In the genomic region with DNA sequence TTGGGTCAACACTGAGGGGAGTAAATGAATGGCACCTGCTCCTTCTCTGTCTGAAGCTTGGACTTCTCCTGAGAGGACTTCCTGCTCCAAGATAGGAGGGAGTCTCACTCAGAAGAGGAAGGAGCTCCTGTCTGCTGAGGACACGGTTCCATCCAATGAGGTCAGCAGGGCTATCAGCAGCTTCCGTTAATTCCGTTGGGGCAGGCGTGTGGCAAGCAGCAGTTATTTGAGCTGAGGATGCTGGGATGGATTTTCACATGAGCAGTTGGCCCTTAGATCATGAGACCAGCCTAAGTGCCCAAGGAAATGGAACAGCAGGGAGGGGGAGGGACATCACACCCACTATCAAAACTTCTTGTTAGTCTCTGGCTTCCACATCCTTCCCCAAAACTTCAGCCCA, we compare ENCODE assay signal across 2 cellular contexts.
A peak's percentile ranks its signal among the peaks of the same experiment; 100 is the strongest.
TF ChIP-seq lines count a peak whose summit lies in the region.

No MANE protein-coding gene starts in this region.

TF ChIP-seq in liver, 16 proteins besides CTCF, POLR2A, EP300 and RAD21:
- no peak for TF ChIP-seq JUND (IDR thresholded peaks at IDR 0.05)
- TF ChIP-seq NR2F2 (IDR thresholded peaks at IDR 0.05) = peak; percentile 19
- no peak for TF ChIP-seq YY1 (IDR thresholded peaks at IDR 0.05)

TF ChIP-seq in HepG2, 621 proteins besides CTCF, POLR2A, EP300 and RAD21:
- TF ChIP-seq, protein P1, sequence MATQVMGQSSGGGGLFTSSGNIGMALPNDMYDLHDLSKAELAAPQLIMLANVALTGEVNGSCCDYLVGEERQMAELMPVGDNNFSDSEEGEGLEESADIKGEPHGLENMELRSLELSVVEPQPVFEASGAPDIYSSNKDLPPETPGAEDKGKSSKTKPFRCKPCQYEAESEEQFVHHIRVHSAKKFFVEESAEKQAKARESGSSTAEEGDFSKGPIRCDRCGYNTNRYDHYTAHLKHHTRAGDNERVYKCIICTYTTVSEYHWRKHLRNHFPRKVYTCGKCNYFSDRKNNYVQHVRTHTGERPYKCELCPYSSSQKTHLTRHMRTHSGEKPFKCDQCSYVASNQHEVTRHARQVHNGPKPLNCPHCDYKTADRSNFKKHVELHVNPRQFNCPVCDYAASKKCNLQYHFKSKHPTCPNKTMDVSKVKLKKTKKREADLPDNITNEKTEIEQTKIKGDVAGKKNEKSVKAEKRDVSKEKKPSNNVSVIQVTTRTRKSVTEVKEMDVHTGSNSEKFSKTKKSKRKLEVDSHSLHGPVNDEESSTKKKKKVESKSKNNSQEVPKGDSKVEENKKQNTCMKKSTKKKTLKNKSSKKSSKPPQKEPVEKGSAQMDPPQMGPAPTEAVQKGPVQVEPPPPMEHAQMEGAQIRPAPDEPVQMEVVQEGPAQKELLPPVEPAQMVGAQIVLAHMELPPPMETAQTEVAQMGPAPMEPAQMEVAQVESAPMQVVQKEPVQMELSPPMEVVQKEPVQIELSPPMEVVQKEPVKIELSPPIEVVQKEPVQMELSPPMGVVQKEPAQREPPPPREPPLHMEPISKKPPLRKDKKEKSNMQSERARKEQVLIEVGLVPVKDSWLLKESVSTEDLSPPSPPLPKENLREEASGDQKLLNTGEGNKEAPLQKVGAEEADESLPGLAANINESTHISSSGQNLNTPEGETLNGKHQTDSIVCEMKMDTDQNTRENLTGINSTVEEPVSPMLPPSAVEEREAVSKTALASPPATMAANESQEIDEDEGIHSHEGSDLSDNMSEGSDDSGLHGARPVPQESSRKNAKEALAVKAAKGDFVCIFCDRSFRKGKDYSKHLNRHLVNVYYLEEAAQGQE (IDR thresholded peaks at IDR 0.05; ENCODE audit: borderline replicate concordance in 1 of 2, low read depth in 1 of 2, low read length in 2 of 2) = no peak
- no peak for TF ChIP-seq HMG20B (CRISPR knock-in tag; conservative IDR thresholded peaks at IDR 0.05)
- TF ChIP-seq, protein P2, sequence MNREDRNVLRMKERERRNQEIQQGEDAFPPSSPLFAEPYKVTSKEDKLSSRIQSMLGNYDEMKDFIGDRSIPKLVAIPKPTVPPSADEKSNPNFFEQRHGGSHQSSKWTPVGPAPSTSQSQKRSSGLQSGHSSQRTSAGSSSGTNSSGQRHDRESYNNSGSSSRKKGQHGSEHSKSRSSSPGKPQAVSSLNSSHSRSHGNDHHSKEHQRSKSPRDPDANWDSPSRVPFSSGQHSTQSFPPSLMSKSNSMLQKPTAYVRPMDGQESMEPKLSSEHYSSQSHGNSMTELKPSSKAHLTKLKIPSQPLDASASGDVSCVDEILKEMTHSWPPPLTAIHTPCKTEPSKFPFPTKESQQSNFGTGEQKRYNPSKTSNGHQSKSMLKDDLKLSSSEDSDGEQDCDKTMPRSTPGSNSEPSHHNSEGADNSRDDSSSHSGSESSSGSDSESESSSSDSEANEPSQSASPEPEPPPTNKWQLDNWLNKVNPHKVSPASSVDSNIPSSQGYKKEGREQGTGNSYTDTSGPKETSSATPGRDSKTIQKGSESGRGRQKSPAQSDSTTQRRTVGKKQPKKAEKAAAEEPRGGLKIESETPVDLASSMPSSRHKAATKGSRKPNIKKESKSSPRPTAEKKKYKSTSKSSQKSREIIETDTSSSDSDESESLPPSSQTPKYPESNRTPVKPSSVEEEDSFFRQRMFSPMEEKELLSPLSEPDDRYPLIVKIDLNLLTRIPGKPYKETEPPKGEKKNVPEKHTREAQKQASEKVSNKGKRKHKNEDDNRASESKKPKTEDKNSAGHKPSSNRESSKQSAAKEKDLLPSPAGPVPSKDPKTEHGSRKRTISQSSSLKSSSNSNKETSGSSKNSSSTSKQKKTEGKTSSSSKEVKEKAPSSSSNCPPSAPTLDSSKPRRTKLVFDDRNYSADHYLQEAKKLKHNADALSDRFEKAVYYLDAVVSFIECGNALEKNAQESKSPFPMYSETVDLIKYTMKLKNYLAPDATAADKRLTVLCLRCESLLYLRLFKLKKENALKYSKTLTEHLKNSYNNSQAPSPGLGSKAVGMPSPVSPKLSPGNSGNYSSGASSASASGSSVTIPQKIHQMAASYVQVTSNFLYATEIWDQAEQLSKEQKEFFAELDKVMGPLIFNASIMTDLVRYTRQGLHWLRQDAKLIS (CRISPR knock-in tag; IDR thresholded peaks at IDR 0.05) = no peak
- TF ChIP-seq, protein P3, sequence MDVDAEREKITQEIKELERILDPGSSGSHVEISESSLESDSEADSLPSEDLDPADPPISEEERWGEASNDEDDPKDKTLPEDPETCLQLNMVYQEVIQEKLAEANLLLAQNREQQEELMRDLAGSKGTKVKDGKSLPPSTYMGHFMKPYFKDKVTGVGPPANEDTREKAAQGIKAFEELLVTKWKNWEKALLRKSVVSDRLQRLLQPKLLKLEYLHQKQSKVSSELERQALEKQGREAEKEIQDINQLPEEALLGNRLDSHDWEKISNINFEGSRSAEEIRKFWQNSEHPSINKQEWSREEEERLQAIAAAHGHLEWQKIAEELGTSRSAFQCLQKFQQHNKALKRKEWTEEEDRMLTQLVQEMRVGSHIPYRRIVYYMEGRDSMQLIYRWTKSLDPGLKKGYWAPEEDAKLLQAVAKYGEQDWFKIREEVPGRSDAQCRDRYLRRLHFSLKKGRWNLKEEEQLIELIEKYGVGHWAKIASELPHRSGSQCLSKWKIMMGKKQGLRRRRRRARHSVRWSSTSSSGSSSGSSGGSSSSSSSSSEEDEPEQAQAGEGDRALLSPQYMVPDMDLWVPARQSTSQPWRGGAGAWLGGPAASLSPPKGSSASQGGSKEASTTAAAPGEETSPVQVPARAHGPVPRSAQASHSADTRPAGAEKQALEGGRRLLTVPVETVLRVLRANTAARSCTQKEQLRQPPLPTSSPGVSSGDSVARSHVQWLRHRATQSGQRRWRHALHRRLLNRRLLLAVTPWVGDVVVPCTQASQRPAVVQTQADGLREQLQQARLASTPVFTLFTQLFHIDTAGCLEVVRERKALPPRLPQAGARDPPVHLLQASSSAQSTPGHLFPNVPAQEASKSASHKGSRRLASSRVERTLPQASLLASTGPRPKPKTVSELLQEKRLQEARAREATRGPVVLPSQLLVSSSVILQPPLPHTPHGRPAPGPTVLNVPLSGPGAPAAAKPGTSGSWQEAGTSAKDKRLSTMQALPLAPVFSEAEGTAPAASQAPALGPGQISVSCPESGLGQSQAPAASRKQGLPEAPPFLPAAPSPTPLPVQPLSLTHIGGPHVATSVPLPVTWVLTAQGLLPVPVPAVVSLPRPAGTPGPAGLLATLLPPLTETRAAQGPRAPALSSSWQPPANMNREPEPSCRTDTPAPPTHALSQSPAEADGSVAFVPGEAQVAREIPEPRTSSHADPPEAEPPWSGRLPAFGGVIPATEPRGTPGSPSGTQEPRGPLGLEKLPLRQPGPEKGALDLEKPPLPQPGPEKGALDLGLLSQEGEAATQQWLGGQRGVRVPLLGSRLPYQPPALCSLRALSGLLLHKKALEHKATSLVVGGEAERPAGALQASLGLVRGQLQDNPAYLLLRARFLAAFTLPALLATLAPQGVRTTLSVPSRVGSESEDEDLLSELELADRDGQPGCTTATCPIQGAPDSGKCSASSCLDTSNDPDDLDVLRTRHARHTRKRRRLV (CRISPR knock-in tag; IDR thresholded peaks at IDR 0.05) = no peak
- no peak for TF ChIP-seq JUND (CRISPR knock-in tag; IDR thresholded peaks at IDR 0.05)
- TF ChIP-seq, protein P4, sequence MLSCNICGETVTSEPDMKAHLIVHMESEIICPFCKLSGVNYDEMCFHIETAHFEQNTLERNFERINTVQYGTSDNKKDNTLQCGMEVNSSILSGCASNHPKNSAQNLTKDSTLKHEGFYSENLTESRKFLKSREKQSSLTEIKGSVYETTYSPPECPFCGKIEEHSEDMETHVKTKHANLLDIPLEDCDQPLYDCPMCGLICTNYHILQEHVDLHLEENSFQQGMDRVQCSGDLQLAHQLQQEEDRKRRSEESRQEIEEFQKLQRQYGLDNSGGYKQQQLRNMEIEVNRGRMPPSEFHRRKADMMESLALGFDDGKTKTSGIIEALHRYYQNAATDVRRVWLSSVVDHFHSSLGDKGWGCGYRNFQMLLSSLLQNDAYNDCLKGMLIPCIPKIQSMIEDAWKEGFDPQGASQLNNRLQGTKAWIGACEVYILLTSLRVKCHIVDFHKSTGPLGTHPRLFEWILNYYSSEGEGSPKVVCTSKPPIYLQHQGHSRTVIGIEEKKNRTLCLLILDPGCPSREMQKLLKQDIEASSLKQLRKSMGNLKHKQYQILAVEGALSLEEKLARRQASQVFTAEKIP (CRISPR knock-in tag; IDR thresholded peaks at IDR 0.05; ENCODE audit: borderline replicate concordance) = no peak
- no peak for TF ChIP-seq MAZ (IDR thresholded peaks at IDR 0.05; ENCODE audit: borderline replicate concordance, low read depth, low read length)
- no peak for TF ChIP-seq MAZ (CRISPR knock-in tag; IDR thresholded peaks at IDR 0.05; ENCODE audit: low read depth)
- no peak for TF ChIP-seq FOXJ3 (CRISPR knock-in tag; IDR thresholded peaks at IDR 0.05; ENCODE audit: borderline replicate concordance)
- TF ChIP-seq, protein P5, sequence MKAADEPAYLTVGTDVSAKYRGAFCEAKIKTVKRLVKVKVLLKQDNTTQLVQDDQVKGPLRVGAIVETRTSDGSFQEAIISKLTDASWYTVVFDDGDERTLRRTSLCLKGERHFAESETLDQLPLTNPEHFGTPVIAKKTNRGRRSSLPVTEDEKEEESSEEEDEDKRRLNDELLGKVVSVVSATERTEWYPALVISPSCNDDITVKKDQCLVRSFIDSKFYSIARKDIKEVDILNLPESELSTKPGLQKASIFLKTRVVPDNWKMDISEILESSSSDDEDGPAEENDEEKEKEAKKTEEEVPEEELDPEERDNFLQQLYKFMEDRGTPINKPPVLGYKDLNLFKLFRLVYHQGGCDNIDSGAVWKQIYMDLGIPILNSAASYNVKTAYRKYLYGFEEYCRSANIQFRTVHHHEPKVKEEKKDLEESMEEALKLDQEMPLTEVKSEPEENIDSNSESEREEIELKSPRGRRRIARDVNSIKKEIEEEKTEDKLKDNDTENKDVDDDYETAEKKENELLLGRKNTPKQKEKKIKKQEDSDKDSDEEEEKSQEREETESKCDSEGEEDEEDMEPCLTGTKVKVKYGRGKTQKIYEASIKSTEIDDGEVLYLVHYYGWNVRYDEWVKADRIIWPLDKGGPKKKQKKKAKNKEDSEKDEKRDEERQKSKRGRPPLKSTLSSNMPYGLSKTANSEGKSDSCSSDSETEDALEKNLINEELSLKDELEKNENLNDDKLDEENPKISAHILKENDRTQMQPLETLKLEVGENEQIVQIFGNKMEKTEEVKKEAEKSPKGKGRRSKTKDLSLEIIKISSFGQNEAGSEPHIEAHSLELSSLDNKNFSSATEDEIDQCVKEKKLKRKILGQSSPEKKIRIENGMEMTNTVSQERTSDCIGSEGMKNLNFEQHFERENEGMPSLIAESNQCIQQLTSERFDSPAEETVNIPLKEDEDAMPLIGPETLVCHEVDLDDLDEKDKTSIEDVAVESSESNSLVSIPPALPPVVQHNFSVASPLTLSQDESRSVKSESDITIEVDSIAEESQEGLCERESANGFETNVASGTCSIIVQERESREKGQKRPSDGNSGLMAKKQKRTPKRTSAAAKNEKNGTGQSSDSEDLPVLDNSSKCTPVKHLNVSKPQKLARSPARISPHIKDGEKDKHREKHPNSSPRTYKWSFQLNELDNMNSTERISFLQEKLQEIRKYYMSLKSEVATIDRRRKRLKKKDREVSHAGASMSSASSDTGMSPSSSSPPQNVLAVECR (CRISPR knock-in tag; IDR thresholded peaks at IDR 0.05; ENCODE audit: borderline replicate concordance) = no peak
- TF ChIP-seq HCFC1 (IDR thresholded peaks at IDR 0.05; ENCODE audit: low read depth, low read length) = no peak
- TF ChIP-seq, protein P6, sequence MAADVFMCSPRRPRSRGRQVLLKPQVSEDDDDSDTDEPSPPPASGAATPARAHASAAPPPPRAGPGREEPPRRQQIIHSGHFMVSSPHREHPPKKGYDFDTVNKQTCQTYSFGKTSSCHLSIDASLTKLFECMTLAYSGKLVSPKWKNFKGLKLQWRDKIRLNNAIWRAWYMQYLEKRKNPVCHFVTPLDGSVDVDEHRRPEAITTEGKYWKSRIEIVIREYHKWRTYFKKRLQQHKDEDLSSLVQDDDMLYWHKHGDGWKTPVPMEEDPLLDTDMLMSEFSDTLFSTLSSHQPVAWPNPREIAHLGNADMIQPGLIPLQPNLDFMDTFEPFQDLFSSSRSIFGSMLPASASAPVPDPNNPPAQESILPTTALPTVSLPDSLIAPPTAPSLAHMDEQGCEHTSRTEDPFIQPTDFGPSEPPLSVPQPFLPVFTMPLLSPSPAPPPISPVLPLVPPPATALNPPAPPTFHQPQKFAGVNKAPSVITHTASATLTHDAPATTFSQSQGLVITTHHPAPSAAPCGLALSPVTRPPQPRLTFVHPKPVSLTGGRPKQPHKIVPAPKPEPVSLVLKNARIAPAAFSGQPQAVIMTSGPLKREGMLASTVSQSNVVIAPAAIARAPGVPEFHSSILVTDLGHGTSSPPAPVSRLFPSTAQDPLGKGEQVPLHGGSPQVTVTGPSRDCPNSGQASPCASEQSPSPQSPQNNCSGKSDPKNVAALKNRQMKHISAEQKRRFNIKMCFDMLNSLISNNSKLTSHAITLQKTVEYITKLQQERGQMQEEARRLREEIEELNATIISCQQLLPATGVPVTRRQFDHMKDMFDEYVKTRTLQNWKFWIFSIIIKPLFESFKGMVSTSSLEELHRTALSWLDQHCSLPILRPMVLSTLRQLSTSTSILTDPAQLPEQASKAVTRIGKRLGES (CRISPR knock-in tag; IDR thresholded peaks at IDR 0.05; ENCODE audit: borderline replicate concordance) = no peak
- TF ChIP-seq, protein P7, sequence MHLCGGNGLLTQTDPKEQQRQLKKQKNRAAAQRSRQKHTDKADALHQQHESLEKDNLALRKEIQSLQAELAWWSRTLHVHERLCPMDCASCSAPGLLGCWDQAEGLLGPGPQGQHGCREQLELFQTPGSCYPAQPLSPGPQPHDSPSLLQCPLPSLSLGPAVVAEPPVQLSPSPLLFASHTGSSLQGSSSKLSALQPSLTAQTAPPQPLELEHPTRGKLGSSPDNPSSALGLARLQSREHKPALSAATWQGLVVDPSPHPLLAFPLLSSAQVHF (CRISPR knock-in tag; IDR thresholded peaks at IDR 0.05) = no peak
- TF ChIP-seq, protein P8, sequence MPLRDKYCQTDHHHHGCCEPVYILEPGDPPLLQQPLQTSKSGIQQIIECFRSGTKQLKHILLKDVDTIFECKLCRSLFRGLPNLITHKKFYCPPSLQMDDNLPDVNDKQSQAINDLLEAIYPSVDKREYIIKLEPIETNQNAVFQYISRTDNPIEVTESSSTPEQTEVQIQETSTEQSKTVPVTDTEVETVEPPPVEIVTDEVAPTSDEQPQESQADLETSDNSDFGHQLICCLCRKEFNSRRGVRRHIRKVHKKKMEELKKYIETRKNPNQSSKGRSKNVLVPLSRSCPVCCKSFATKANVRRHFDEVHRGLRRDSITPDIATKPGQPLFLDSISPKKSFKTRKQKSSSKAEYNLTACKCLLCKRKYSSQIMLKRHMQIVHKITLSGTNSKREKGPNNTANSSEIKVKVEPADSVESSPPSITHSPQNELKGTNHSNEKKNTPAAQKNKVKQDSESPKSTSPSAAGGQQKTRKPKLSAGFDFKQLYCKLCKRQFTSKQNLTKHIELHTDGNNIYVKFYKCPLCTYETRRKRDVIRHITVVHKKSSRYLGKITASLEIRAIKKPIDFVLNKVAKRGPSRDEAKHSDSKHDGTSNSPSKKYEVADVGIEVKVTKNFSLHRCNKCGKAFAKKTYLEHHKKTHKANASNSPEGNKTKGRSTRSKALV (CRISPR knock-in tag; IDR thresholded peaks at IDR 0.05) = no peak
- TF ChIP-seq SAFB2 (CRISPR knock-in tag; IDR thresholded peaks at IDR 0.05; ENCODE audit: borderline replicate concordance, low read depth) = no peak
- TF ChIP-seq PITX1 (CRISPR knock-in tag; IDR thresholded peaks at IDR 0.05) = no peak
